In the genomic region with DNA sequence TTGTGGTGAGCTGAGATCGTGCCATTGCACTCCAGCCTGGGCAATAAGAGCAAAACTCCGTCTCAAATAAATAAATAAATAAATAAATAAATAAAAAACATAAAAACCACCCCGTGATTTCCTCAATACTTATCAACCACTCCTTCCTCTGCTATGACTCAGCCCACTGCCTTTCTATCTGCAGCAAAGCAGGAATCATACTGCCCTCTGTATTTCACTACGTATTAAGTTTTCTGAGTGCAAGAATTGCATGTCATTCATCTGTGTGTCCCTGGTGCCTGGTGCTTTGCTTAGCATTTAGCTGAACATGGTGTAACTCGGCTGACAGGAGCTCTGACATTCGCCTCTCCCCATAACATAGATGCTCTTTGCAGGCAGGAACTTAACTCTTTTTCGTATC, we compare ENCODE assay signal across 14 cellular contexts.
"Had no signal": no experiment of that assay in that cellular context is flagged by ENCODE, and none has a peak within 500 bp of the region (broad histone marks: within the 10 kb centered on the region; RNA-seq: fewer than 3 reads in every experiment).

No MANE protein-coding gene starts in this region.

- H3K4me3 Mint-ChIP-seq: activated CD4-positive, alpha-beta memory T cell treated with anti-CD3 and anti-CD28 coated beads, Interleukin-2, amount 10 ng/mL, durations not matched to agents 7 days and 5 days; stimulated activated naive CD8-positive, alpha-beta T cell treated with anti-CD3 and anti-CD28 coated beads, Interleukin-15, Interleukin-2, amounts not matched to agents 100 ng/mL and 50 ng/mL, for 24 hours had no signal

- H3K27me3 Mint-ChIP-seq: activated CD4-positive, alpha-beta memory T cell treated with anti-CD3 and anti-CD28 coated beads, Interleukin-2, amount 10 ng/mL, durations not matched to agents 7 days and 5 days; stimulated activated naive CD8-positive, alpha-beta T cell treated with anti-CD3 and anti-CD28 coated beads, Interleukin-15, Interleukin-2, amounts not matched to agents 100 ng/mL and 50 ng/mL, for 24 hours had no signal

- H3K27ac ChIP-seq: ascending aorta, coronary artery, foreskin keratinocyte, ovary, testis, VCaP had no signal

- H3K27ac Mint-ChIP-seq: activated CD4-positive, alpha-beta memory T cell treated with anti-CD3 and anti-CD28 coated beads, Interleukin-2, amount 10 ng/mL, durations not matched to agents 7 days and 5 days; stimulated activated naive CD8-positive, alpha-beta T cell treated with anti-CD3 and anti-CD28 coated beads, Interleukin-15, Interleukin-2, amounts not matched to agents 100 ng/mL and 50 ng/mL, for 24 hours had no signal

- H3K27me3 ChIP-seq: ascending aorta, foreskin keratinocyte, ovary, testis had no signal

- H3K9me3 Mint-ChIP-seq: activated CD4-positive, alpha-beta memory T cell treated with anti-CD3 and anti-CD28 coated beads, Interleukin-2, amount 10 ng/mL, durations not matched to agents 7 days and 5 days; stimulated activated naive CD8-positive, alpha-beta T cell treated with anti-CD3 and anti-CD28 coated beads, Interleukin-15, Interleukin-2, amounts not matched to agents 100 ng/mL and 50 ng/mL, for 24 hours had no signal

- DNase-seq: activated CD4-positive, alpha-beta memory T cell treated with anti-CD3 and anti-CD28 coated beads, Interleukin-2, amount 10 ng/mL, durations not matched to agents 7 days and 5 days; activated CD8-positive, alpha-beta memory T cell treated with anti-CD3 and anti-CD28 coated beads, Interleukin-2, amount 50 U/mL, for 4 hours; effector CD8-positive, alpha-beta T cell; foreskin keratinocyte; mesenchymal stem cell; ovary; stimulated activated CD4-positive, alpha-beta T cell treated with anti-CD3 and anti-CD28 coated beads, Interleukin-4, amount 100 ng/mL, for 1 hour; T-helper 2 cell; testis had no signal

- H3K4me3 ChIP-seq: ascending aorta, coronary artery, ovary, testis had no signal

- ATAC-seq: foreskin keratinocyte, SK-N-SH treated with all-trans-retinoic acid at 6 μM for 48 hours had no signal

- H3K36me3 ChIP-seq: ovary had no signal

- H3K4me1 ChIP-seq: ascending aorta, foreskin keratinocyte had no signal
